ENCODE assay signal across 21 cellular contexts in genomic region chr1:33721416-33721815, GRCh38.
"Had no signal": no experiment of that assay in that cellular context is flagged by ENCODE, and none has a peak within 500 bp of the region (broad histone marks: within the 10 kb centered on the region; RNA-seq: fewer than 3 reads in every experiment).

No MANE protein-coding gene starts in this region.

- H3K36me3 ChIP-seq: lower lobe of right lung, pancreas, suprapubic skin, transverse colon had no signal

- H3K27ac Mint-ChIP-seq: effector memory CD8-positive, alpha-beta T cell; naive thymus-derived CD8-positive, alpha-beta T cell; nephron progenitor cell; progenitor cell of endocrine pancreas; stimulated activated naive CD8-positive, alpha-beta T cell treated with anti-CD3 and anti-CD28 coated beads, Interleukin-15, amount 100 ng/mL, for 72 hours had no signal

- DNase-seq: dermis blood vessel endothelial cell; effector memory CD8-positive, alpha-beta T cell; erythroblast; left ventricle myocardium superior; lower lobe of right lung; naive thymus-derived CD8-positive, alpha-beta T cell; nephron progenitor cell; occipital lobe; pancreas; stimulated activated CD4-positive, alpha-beta T cell treated with anti-CD3 and anti-CD28 coated beads, Interleukin-12 subunit alpha, Interleukin-12 subunit beta, amount 100 ng/mL, for 4 hours; stimulated activated CD4-positive, alpha-beta T cell treated with anti-CD3 and anti-CD28 coated beads, Interleukin-1b, Interleukin-23, amount 100 ng/mL, for 48 hours; stimulated activated CD4-positive, alpha-beta T cell treated with anti-CD3 and anti-CD28 coated beads, Interleukin-4, amount 100 ng/mL, for 1 hour; stimulated activated CD8-positive, alpha-beta memory T cell treated with anti-CD3 and anti-CD28 coated beads, Interleukin-4, amount 100 ng/mL, for 48 hours; stimulated activated naive CD4-positive, alpha-beta T cell; stimulated activated naive CD8-positive, alpha-beta T cell treated with anti-CD3 and anti-CD28 coated beads, Interleukin-15, amount 100 ng/mL, for 72 hours; transverse colon had no signal

- H3K4me1 ChIP-seq: lower lobe of right lung, pancreas, suprapubic skin, transverse colon had no signal

- H3K4me1 Mint-ChIP-seq: naive thymus-derived CD8-positive, alpha-beta T cell; nephron progenitor cell; stimulated activated naive CD8-positive, alpha-beta T cell treated with anti-CD3 and anti-CD28 coated beads, Interleukin-15, amount 100 ng/mL, for 72 hours had no signal

- ATAC-seq: effector memory CD8-positive, alpha-beta T cell; left ventricle myocardium superior; lower lobe of right lung; naive thymus-derived CD8-positive, alpha-beta T cell; pancreas; sciatic nerve; stimulated activated naive CD8-positive, alpha-beta T cell treated with anti-CD3 and anti-CD28 coated beads, Interleukin-15, amount 100 ng/mL, for 72 hours had no signal

- H3K9me3 Mint-ChIP-seq: effector memory CD8-positive, alpha-beta T cell; nephron progenitor cell; stimulated activated naive CD8-positive, alpha-beta T cell treated with anti-CD3 and anti-CD28 coated beads, Interleukin-15, amount 100 ng/mL, for 72 hours had no signal

- H3K4me3 ChIP-seq: coronary artery, lower lobe of right lung, pancreas, smooth muscle cell, suprapubic skin, transverse colon had no signal

- H3K27ac ChIP-seq: coronary artery, lower lobe of right lung, pancreas, suprapubic skin, transverse colon had no signal

- H3K27me3 ChIP-seq: suprapubic skin, transverse colon had no signal

- H3K4me3 Mint-ChIP-seq: effector memory CD8-positive, alpha-beta T cell; naive thymus-derived CD8-positive, alpha-beta T cell; nephron progenitor cell; stimulated activated naive CD8-positive, alpha-beta T cell treated with anti-CD3 and anti-CD28 coated beads, Interleukin-15, amount 100 ng/mL, for 72 hours had no signal

- H3K36me3 Mint-ChIP-seq: naive thymus-derived CD8-positive, alpha-beta T cell had no signal

- H3K9me3 ChIP-seq: lower lobe of right lung, pancreas, suprapubic skin, transverse colon had no signal
